Comparison of ENCODE assay signal across 1 cellular context in the genomic region with DNA sequence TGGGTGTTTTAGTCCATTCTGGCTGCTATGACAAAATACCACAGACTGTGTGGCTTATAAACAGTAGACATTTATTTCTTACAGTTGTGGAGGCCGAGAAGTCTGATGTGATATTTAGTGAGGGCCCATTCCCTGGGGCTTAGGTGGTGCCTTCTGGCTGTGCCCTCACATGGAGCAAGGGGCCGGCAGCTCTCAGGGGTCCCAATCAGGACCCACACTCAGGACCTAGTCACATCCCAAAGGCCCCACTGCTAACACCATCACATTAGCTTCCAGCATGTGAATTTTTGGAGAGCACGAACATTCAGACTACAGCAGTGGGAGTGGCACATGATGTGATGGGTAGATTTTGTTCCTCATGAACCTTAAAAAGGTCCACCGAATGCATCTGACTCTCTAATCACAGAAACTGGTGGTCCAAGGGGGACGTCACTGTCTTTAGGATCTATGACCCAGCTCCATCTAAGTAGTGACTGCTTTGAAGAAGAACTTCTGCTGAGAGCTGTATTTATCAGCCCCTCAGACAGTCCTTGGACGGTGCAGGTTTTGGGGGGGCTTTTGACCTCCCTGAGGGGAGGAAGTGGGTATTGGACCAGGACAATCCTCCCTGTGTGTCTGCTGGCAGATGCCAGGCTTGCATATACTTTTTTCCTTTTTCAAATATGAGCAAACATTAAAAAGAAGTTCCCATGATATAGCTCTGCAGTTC.
TF ChIP-seq lines count a peak whose summit lies in the region.

No MANE protein-coding gene starts in this region.

TF ChIP-seq in GM23338, 12 proteins besides CTCF, POLR2A, EP300 and RAD21 (continued from another document):
- no peak for TF ChIP-seq EZH2 (IDR thresholded peaks at IDR 0.05; ENCODE audit: low read depth, unreplicated experiment)
- TF ChIP-seq, protein P1, sequence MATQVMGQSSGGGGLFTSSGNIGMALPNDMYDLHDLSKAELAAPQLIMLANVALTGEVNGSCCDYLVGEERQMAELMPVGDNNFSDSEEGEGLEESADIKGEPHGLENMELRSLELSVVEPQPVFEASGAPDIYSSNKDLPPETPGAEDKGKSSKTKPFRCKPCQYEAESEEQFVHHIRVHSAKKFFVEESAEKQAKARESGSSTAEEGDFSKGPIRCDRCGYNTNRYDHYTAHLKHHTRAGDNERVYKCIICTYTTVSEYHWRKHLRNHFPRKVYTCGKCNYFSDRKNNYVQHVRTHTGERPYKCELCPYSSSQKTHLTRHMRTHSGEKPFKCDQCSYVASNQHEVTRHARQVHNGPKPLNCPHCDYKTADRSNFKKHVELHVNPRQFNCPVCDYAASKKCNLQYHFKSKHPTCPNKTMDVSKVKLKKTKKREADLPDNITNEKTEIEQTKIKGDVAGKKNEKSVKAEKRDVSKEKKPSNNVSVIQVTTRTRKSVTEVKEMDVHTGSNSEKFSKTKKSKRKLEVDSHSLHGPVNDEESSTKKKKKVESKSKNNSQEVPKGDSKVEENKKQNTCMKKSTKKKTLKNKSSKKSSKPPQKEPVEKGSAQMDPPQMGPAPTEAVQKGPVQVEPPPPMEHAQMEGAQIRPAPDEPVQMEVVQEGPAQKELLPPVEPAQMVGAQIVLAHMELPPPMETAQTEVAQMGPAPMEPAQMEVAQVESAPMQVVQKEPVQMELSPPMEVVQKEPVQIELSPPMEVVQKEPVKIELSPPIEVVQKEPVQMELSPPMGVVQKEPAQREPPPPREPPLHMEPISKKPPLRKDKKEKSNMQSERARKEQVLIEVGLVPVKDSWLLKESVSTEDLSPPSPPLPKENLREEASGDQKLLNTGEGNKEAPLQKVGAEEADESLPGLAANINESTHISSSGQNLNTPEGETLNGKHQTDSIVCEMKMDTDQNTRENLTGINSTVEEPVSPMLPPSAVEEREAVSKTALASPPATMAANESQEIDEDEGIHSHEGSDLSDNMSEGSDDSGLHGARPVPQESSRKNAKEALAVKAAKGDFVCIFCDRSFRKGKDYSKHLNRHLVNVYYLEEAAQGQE (IDR thresholded peaks at IDR 0.05; ENCODE audit: unreplicated experiment) = no peak
- TF ChIP-seq CREB1 (CRISPR knock-in tag; IDR thresholded peaks at IDR 0.05; ENCODE audit: low read depth) = no peak
- TF ChIP-seq, protein P2, sequence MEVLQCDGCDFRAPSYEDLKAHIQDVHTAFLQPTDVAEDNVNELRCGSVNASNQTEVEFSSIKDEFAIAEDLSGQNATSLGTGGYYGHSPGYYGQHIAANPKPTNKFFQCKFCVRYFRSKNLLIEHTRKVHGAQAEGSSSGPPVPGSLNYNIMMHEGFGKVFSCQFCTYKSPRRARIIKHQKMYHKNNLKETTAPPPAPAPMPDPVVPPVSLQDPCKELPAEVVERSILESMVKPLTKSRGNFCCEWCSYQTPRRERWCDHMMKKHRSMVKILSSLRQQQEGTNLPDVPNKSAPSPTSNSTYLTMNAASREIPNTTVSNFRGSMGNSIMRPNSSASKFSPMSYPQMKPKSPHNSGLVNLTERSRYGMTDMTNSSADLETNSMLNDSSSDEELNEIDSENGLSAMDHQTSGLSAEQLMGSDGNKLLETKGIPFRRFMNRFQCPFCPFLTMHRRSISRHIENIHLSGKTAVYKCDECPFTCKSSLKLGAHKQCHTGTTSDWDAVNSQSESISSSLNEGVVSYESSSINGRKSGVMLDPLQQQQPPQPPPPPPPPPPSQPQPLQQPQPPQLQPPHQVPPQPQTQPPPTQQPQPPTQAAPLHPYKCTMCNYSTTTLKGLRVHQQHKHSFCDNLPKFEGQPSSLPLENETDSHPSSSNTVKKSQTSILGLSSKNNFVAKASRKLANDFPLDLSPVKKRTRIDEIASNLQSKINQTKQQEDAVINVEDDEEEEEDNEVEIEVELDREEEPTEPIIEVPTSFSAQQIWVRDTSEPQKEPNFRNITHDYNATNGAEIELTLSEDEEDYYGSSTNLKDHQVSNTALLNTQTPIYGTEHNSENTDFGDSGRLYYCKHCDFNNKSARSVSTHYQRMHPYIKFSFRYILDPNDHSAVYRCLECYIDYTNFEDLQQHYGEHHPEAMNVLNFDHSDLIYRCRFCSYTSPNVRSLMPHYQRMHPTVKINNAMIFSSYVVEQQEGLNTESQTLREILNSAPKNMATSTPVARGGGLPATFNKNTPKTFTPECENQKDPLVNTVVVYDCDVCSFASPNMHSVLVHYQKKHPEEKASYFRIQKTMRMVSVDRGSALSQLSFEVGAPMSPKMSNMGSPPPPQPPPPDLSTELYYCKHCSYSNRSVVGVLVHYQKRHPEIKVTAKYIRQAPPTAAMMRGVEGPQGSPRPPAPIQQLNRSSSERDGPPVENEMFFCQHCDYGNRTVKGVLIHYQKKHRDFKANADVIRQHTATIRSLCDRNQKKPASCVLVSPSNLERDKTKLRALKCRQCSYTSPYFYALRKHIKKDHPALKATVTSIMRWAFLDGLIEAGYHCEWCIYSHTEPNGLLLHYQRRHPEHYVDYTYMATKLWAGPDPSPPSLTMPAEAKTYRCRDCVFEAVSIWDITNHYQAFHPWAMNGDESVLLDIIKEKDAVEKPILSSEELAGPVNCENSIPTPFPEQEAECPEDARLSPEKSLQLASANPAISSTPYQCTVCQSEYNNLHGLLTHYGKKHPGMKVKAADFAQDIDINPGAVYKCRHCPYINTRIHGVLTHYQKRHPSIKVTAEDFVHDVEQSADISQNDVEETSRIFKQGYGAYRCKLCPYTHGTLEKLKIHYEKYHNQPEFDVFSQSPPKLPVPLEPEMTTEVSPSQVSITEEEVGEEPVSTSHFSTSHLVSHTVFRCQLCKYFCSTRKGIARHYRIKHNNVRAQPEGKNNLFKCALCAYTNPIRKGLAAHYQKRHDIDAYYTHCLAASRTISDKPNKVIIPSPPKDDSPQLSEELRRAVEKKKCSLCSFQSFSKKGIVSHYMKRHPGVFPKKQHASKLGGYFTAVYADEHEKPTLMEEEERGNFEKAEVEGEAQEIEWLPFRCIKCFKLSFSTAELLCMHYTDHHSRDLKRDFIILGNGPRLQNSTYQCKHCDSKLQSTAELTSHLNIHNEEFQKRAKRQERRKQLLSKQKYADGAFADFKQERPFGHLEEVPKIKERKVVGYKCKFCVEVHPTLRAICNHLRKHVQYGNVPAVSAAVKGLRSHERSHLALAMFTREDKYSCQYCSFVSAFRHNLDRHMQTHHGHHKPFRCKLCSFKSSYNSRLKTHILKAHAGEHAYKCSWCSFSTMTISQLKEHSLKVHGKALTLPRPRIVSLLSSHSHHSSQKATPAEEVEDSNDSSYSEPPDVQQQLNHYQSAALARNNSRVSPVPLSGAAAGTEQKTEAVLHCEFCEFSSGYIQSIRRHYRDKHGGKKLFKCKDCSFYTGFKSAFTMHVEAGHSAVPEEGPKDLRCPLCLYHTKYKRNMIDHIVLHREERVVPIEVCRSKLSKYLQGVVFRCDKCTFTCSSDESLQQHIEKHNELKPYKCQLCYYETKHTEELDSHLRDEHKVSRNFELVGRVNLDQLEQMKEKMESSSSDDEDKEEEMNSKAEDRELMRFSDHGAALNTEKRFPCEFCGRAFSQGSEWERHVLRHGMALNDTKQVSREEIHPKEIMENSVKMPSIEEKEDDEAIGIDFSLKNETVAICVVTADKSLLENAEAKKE (CRISPR knock-in tag; IDR thresholded peaks at IDR 0.05) = no peak
- TF ChIP-seq EZH2phosphoT487 (IDR thresholded peaks at IDR 0.05; ENCODE audit: unreplicated experiment) = no peak
- TF ChIP-seq ZNF331 (CRISPR knock-in tag; IDR thresholded peaks at IDR 0.05; ENCODE audit: low read depth) = no peak
- no peak for TF ChIP-seq JUNB (IDR thresholded peaks at IDR 0.05; ENCODE audit: unreplicated experiment)
TF ChIP-seq in GM23338: peak in this region for 0.
